Comparison of ENCODE assay signal across 9 cellular contexts in genomic region chr22:36356708-36357694, GRCh38. TPM values are rescaled to one million over a fixed set of nuclear protein-coding genes. Genes with fewer than 3 reads are reported as not detected.
DNase-seq lines count a peak whose midpoint lies in the region; ATAC-seq and TF ChIP-seq lines count a peak whose summit lies in the region.
"Had no signal": no experiment of that assay in that cellular context is flagged by ENCODE, and none has a peak within 500 bp of the region (broad histone marks: within the 10 kb centered on the region; RNA-seq: fewer than 3 reads in every experiment).

No MANE protein-coding gene starts in this region.

- no peaks in the 10 kb centered on the region for H3K9me3 Mint-ChIP-seq in CD8-positive, alpha-beta memory T cell
- no peaks in the 10 kb centered on the region for H3K9me3 Mint-ChIP-seq in T-helper 2 cell treated with Interferon-gamma antibody and Interleukin-4, amounts not matched to agents 5 μg/mL and 100 μg/mL, for 36 hours

- TF ChIP-seq EP300 in ovary (IDR thresholded peaks at IDR 0.05), result no peak

- DNase-seq in CD8-positive, alpha-beta memory T cell, result peak; percentile 47 to 82 (median 68)
- peak; percentile 53 for DNase-seq in T-helper 2 cell treated with Interferon-gamma antibody and Interleukin-4, amounts not matched to agents 5 μg/mL and 100 μg/mL, for 36 hours (ENCODE audit: low spot score)
- peak; percentile 48 for DNase-seq in effector CD4-positive, alpha-beta T cell
- DNase-seq in psoas muscle (no peak), NCI-H146 treated with DMSO at 0.1 percent for 48 hours (lab: John Stamatoyannopoulos, UW; ENCODE audit: unreplicated experiment) (no peak), ovary (no peak), NCI-H446 treated with DMSO at 0.1 percent for 48 hours (lab: John Stamatoyannopoulos, UW) (no peak), COLO668 (lab: John Stamatoyannopoulos, UW; ENCODE audit: unreplicated experiment) (no peak)
- DNase-seq: NCI-H1092 had no signal

- H3K27me3 Mint-ChIP-seq in CD8-positive, alpha-beta memory T cell, result peaks cover 0 to 3% of the 10 kb centered on the region in 2 donors
- no peaks in the 10 kb centered on the region for H3K27me3 Mint-ChIP-seq in T-helper 2 cell treated with Interferon-gamma antibody and Interleukin-4, amounts not matched to agents 5 μg/mL and 100 μg/mL, for 36 hours (ENCODE audit: low read depth)

- peaks cover 2% of the 10 kb centered on the region for H3K36me3 ChIP-seq in CD8-positive, alpha-beta memory T cell (ENCODE audit: insufficient read depth, low read length)
- H3K36me3 ChIP-seq in psoas muscle (ENCODE audit: insufficient read depth in 1 of 2, low read depth in 1 of 2), result peaks cover 0 to 2% of the 10 kb centered on the region in 2 donors
- H3K36me3 ChIP-seq in ovary, result no peaks in the 10 kb centered on the region

- no peaks in the 10 kb centered on the region for H3K9me3 ChIP-seq in CD8-positive, alpha-beta memory T cell (ENCODE audit: low read length)
- no peaks in the 10 kb centered on the region for H3K9me3 ChIP-seq in psoas muscle
- no peaks in the 10 kb centered on the region for H3K9me3 ChIP-seq in ovary

- intact Hi-C loops in psoas muscle (cut with DNase I) (no loop called here), ovary (cut with DNase I) (loop anchor here in 2 of 4 donors (10.0 kb wide), 2 partner anchors 98 to 108 kb away; no protein-coding TSS in a partner anchor)

- peaks cover 0 to 45% (median 2%) of the 10 kb centered on the region in 3 donors for H3K36me3 Mint-ChIP-seq in CD8-positive, alpha-beta memory T cell
- H3K36me3 Mint-ChIP-seq in T-helper 2 cell treated with Interferon-gamma antibody and Interleukin-4, amounts not matched to agents 5 μg/mL and 100 μg/mL, for 36 hours (ENCODE audit: low read depth), result peaks cover 45% of the 10 kb centered on the region

- peak overlapping the region; percentile 49 for H3K4me3 ChIP-seq in CD8-positive, alpha-beta memory T cell (ENCODE audit: low read length)
- no peak overlapping the region for H3K4me3 ChIP-seq in psoas muscle
- no peak overlapping the region for H3K4me3 ChIP-seq in ovary

- peak overlapping the region; percentile 86 to 99 (median 94) for H3K27ac Mint-ChIP-seq in CD8-positive, alpha-beta memory T cell
- peak overlapping the region; percentile 81 for H3K27ac Mint-ChIP-seq in T-helper 2 cell treated with Interferon-gamma antibody and Interleukin-4, amounts not matched to agents 5 μg/mL and 100 μg/mL, for 36 hours

- H3K4me1 ChIP-seq in CD8-positive, alpha-beta memory T cell (ENCODE audit: insufficient read depth, low read length), result peaks cover 98% of the 10 kb centered on the region
- H3K4me1 ChIP-seq in psoas muscle (peaks cover 70% of the 10 kb centered on the region), ovary (ENCODE audit: insufficient read depth) (peaks cover 40% of the 10 kb centered on the region)

- POLR2A ChIA-PET in CD8-positive, alpha-beta memory T cell (lab: Charles Lee), result interaction anchor here (0.5 to 3.5 kb wide), 14 partner anchors 8 to 98 kb away, joined by 3 to 19 read pairs (median 4); partner anchors contain the start of gene MYH9

- H3K27ac ChIP-seq in CD8-positive, alpha-beta memory T cell (ENCODE audit: low read depth, low read length), result peak overlapping the region; percentile 36
- H3K27ac ChIP-seq in psoas muscle (peak overlapping the region; percentile 76), ovary (peak overlapping the region in 1 of 2 donors; percentile 22)

- H3K4me3 Mint-ChIP-seq in CD8-positive, alpha-beta memory T cell, result peak overlapping the region; percentile 72 to 88 (median 79)
- peak overlapping the region; percentile 71 for H3K4me3 Mint-ChIP-seq in T-helper 2 cell treated with Interferon-gamma antibody and Interleukin-4, amounts not matched to agents 5 μg/mL and 100 μg/mL, for 36 hours

- CTCF ChIA-PET in CD8-positive, alpha-beta memory T cell (lab: Charles Lee), result interaction anchor here (0.7 to 2.3 kb wide), 17 partner anchors 8 to 79 kb away, joined by 3 to 11 read pairs (median 4); partner anchors contain the start of gene MYH9

- no peak for ATAC-seq in psoas muscle

- 76 to 81% (median 78%) methylated on average over 28 of the region's 28 CpGs for WGBS in psoas muscle, 3 donors
- WGBS in ovary, 3 donors, result 75 to 81% (median 79%) methylated on average over 28 of the region's 28 CpGs

- no peak for TF ChIP-seq POLR2A in ovary (IDR thresholded peaks at IDR 0.05)

- peaks cover 92 to 98% (median 97%) of the 10 kb centered on the region in 3 donors for H3K4me1 Mint-ChIP-seq in CD8-positive, alpha-beta memory T cell
- peaks cover 69% of the 10 kb centered on the region for H3K4me1 Mint-ChIP-seq in T-helper 2 cell treated with Interferon-gamma antibody and Interleukin-4, amounts not matched to agents 5 μg/mL and 100 μg/mL, for 36 hours (ENCODE audit: low read depth)

- H3K27me3 ChIP-seq in CD8-positive, alpha-beta memory T cell (ENCODE audit: insufficient read depth, low read length, poor library complexity, severe bottlenecking), result no peaks in the 10 kb centered on the region
- H3K27me3 ChIP-seq in psoas muscle (ENCODE audit: insufficient read depth in 3 of 3, low read length in 2 of 3) (no peaks in the 10 kb centered on the region), ovary (no peaks in the 10 kb centered on the region)

- TF ChIP-seq CTCF in psoas muscle (IDR thresholded peaks at IDR 0.05) (no peak), ovary (IDR thresholded peaks at IDR 0.05) (no peak)

RNA-seq across cellular contexts. Expression of gene MYH9, which starts 30.8 kb away (rescaled TPM):
- total RNA-seq in CD8-positive, alpha-beta memory T cell, result 100 to 1,000 TPM; 680 to 684 TPM
- 425 TPM for polyA plus RNA-seq in CD8-positive, alpha-beta memory T cell
- total RNA-seq in psoas muscle, result 100 to 1,000 TPM in 3 of 4 donors, 10 to 100 TPM in 1; 92.0 to 214 (median 179) TPM
- polyA plus RNA-seq in psoas muscle, result 10 to 100 TPM; 35.6 to 89.3 (median 56.3) TPM
- 100 to 1,000 TPM; 128 to 452 (median 348) TPM for total RNA-seq in ovary
- 100 to 1,000 TPM; 196 to 530 TPM for polyA plus RNA-seq in ovary

Comparison
In these comparisons a context has a peak if more than half of its experiments do, and no peak if none do; other contexts are left out.
1. DNase-seq: peak in CD8-positive, alpha-beta memory T cell (5 of 5), T-helper 2 cell treated with Interferon-gamma antibody and Interleukin-4, amounts not matched to agents 5 μg/mL and 100 μg/mL, for 36 hours (single experiment) and effector CD4-positive, alpha-beta T cell (single experiment); none in psoas muscle (0 of 2), NCI-H146 treated with DMSO at 0.1 percent for 48 hours (single experiment), ovary (0 of 5), NCI-H446 treated with DMSO at 0.1 percent for 48 hours (single experiment) and COLO668 (single experiment).